In the genomic region with DNA sequence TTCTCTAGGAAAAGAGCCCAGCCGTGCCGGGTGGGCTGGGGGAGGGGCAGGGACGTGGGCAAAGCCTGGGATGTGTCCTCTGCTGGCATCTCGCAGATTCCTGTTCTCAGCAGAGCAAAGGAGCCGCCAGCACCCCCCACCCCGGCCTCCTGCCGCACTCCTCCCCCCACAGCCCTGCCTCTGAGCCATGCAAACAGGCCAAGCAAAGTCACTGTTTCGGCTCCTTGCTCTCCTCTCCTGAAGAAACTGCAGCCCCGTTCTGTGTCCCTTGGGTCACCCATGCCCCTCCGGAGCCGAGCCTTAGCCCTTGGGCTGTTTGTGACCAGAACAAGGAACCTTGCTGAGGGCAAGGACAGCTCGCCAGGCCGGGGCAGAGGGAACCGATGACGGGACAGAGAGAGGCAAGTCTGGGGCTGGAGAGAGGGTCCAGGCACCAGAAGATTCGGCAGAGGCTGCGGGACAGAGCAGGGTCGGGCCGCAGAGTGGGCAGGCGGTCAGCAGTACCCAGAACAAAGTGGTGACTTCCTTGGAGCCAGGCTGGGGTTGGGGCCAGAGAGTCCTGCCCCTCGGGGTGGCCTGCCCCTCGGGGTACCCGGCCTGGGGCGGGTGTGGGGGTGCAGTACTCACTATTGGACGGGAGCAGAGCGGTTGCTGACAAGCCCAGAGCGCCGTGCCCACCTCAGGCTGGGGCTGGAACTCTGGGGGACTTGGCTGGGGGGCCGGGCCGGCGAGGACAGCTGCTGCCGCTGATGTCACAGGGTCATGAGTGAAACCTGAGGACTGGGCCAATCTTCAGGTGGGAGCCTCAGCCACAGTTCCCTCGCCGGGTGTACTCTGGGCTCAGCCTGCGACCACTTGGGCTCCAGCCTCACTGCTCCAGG, we compare ENCODE assay signal across 16 cellular contexts. TPM values are rescaled to one million over a fixed set of nuclear protein-coding genes. Genes with fewer than 3 reads are reported as not detected.
A peak's percentile ranks its signal among the peaks of the same experiment; 100 is the strongest.
DNase-seq lines count a peak whose midpoint lies in the region; ATAC-seq and TF ChIP-seq lines count a peak whose summit lies in the region.
"Had no signal": no experiment of that assay in that cellular context is flagged by ENCODE, and none has a peak within 500 bp of the region (broad histone marks: within the 10 kb centered on the region; RNA-seq: fewer than 3 reads in every experiment).

No MANE protein-coding gene starts in this region.

- H3K27me3 Mint-ChIP-seq in activated naive CD4-positive, alpha-beta T cell treated with anti-CD3 and anti-CD28 coated beads, Interleukin-2, amount 50 U/mL, for 24 hours, result no peaks in the 10 kb centered on the region

- no peak overlapping the region for H3K4me2 ChIP-seq in fibroblast of lung (ENCODE audit: extremely low read depth, insufficient read depth, low read length)

- H3K36me3 Mint-ChIP-seq in activated naive CD4-positive, alpha-beta T cell treated with anti-CD3 and anti-CD28 coated beads, Interleukin-2, amount 50 U/mL, for 24 hours, result no peaks in the 10 kb centered on the region

- ATAC-seq in upper lobe of right lung (no peak), HG03442 (IDR thresholded peaks at IDR 0.05; ENCODE audit: unreplicated experiment) (no peak)
- ATAC-seq: left colon had no signal

- DNase-seq in activated naive CD4-positive, alpha-beta T cell treated with anti-CD3 and anti-CD28 coated beads, Interleukin-2, amount 50 U/mL, for 16 hours, result no peak
- DNase-seq in fibroblast of lung (ENCODE audit: low read depth in 2 of 2) (no peak), myocyte (ENCODE audit: low read depth) (peak; percentile 71), upper lobe of right lung (peak; percentile 52), MG63 (no peak), RWPE1 (ENCODE audit: low spot score) (no peak)
- DNase-seq: ACHN; activated CD4-positive, alpha-beta memory T cell treated with anti-CD3 and anti-CD28 coated beads, Interleukin-2, amount 10 ng/mL, durations not matched to agents 7 days and 5 days; brain microvascular endothelial cell; Calu3; left colon; NCI-H1436; NCI-H526; stimulated activated CD4-positive, alpha-beta T cell treated with anti-CD3 and anti-CD28 coated beads, Interleukin-15, amount 100 ng/mL, for 24 hours had no signal

- H4K20me1 ChIP-seq in fibroblast of lung (ENCODE audit: control insufficient read depth, extremely low read depth, insufficient read depth, low read length), result no peaks in the 10 kb centered on the region

- H3K36me3 ChIP-seq in fibroblast of lung (ENCODE audit: control insufficient read depth, insufficient read depth, low read length) (no peaks in the 10 kb centered on the region), upper lobe of right lung (no peaks in the 10 kb centered on the region), MG63 (no peaks in the 10 kb centered on the region)
- H3K36me3 ChIP-seq: brain microvascular endothelial cell had no signal

- H3K4me3 ChIP-seq in fibroblast of lung (replicated peaks in 1 of 4; ENCODE audit: control extremely low read depth in 1 of 4, insufficient read depth in 1 of 4, low read depth in 3 of 4, low read length in 4 of 4) (no peak overlapping the region), upper lobe of right lung (no peak overlapping the region), MG63 (no peak overlapping the region)

- peak overlapping the region; percentile 30 for H3K27ac Mint-ChIP-seq in activated naive CD4-positive, alpha-beta T cell treated with anti-CD3 and anti-CD28 coated beads, Interleukin-2, amount 50 U/mL, for 24 hours
- H3K27ac Mint-ChIP-seq: activated CD4-positive, alpha-beta memory T cell treated with anti-CD3 and anti-CD28 coated beads, Interleukin-2, amount 10 ng/mL, durations not matched to agents 7 days and 5 days had no signal

- H2AFZ ChIP-seq in fibroblast of lung (ENCODE audit: low read length), result peak overlapping the region; percentile 39

- no peak overlapping the region for H3K4me3 Mint-ChIP-seq in activated naive CD4-positive, alpha-beta T cell treated with anti-CD3 and anti-CD28 coated beads, Interleukin-2, amount 50 U/mL, for 24 hours
- H3K4me3 Mint-ChIP-seq: activated CD4-positive, alpha-beta memory T cell treated with anti-CD3 and anti-CD28 coated beads, Interleukin-2, amount 10 ng/mL, durations not matched to agents 7 days and 5 days had no signal

- H3K27me3 ChIP-seq in fibroblast of lung (ENCODE audit: control insufficient read depth, insufficient read depth, low read length) (peaks cover 17% of the 10 kb centered on the region), upper lobe of right lung (no peaks in the 10 kb centered on the region), MG63 (peaks cover 19% of the 10 kb centered on the region)

- no peaks in the 10 kb centered on the region for H3K79me2 ChIP-seq in fibroblast of lung (ENCODE audit: control insufficient read depth, insufficient read depth, low read length)

- CTCF ChIA-PET in RWPE1 (lab: Yijun Ruan, JAX), result interaction anchor here (0.6 to 2.0 kb wide), 2 partner anchors 70 to 85 kb away, joined by 7 to 15 read pairs; partner anchors contain the start of gene GH1

- intact Hi-C loops in upper lobe of right lung (cut with DNase I), result no loop called here

- no peaks in the 10 kb centered on the region for H3K9me3 ChIP-seq in fibroblast of lung (ENCODE audit: control insufficient read depth, insufficient read depth, low read depth, low read length)
- H3K9me3 ChIP-seq in upper lobe of right lung, result no peaks in the 10 kb centered on the region
- no peaks in the 10 kb centered on the region for H3K9me3 ChIP-seq in MG63

- no peaks in the 10 kb centered on the region for H3K9me3 Mint-ChIP-seq in activated naive CD4-positive, alpha-beta T cell treated with anti-CD3 and anti-CD28 coated beads, Interleukin-2, amount 50 U/mL, for 24 hours
- H3K9me3 Mint-ChIP-seq: activated CD4-positive, alpha-beta memory T cell treated with anti-CD3 and anti-CD28 coated beads, Interleukin-2, amount 10 ng/mL, durations not matched to agents 7 days and 5 days had no signal

- POLR2A ChIA-PET in RWPE1 (lab: Yijun Ruan, JAX; ENCODE audit: low non-redundant PET), result no interaction called here

- H3K4me1 ChIP-seq in fibroblast of lung (ENCODE audit: control insufficient read depth, extremely low read depth, insufficient read depth, low read length) (peaks cover 3% of the 10 kb centered on the region), upper lobe of right lung (peaks cover 39% of the 10 kb centered on the region)

- H3K27ac ChIP-seq in fibroblast of lung (ENCODE audit: insufficient read depth, low read length), result no peak overlapping the region
- H3K27ac ChIP-seq in upper lobe of right lung, result no peak overlapping the region
- H3K27ac ChIP-seq in RWPE1, result no peak overlapping the region
- H3K27ac ChIP-seq: brain microvascular endothelial cell had no signal

- TF ChIP-seq CTCF in fibroblast of lung (conservative IDR thresholded peaks at IDR 0.05 in 1 of 2, IDR thresholded peaks at IDR 0.05 in 1 of 2; ENCODE audit: low read depth in 1 of 2, low read length in 2 of 2) (no peak), upper lobe of right lung (IDR thresholded peaks at IDR 0.05) (no peak), RWPE1 (conservative IDR thresholded peaks at IDR 0.05; ENCODE audit: low read depth) (no peak)

- H3K4me1 Mint-ChIP-seq in activated naive CD4-positive, alpha-beta T cell treated with anti-CD3 and anti-CD28 coated beads, Interleukin-2, amount 50 U/mL, for 24 hours, result peaks cover 45% of the 10 kb centered on the region

- H3K9ac ChIP-seq in fibroblast of lung (ENCODE audit: insufficient read depth, low read length), result no peak overlapping the region

RNA-seq across cellular contexts. Expression of gene PRR29, which starts 9.2 kb away (rescaled TPM):
- total RNA-seq in fibroblast of lung (0.17 and 0.26 TPM in 2 replicates), myocyte (0.08 and 0.26 TPM in 2 replicates), upper lobe of right lung (0.43 TPM)
- 0.02 and 0.19 TPM in 2 replicates for polyA plus RNA-seq in fibroblast of lung
- polyA plus RNA-seq in fibroblast of lung (2012), result 0.12 and 0.22 TPM in 2 replicates
- polyA minus RNA-seq in fibroblast of lung (ENCODE audit: low replicate concordance), result not detected in 2 replicates
- 0.06 TPM for polyA plus RNA-seq in myocyte (2012)
- total RNA-seq in MG63 (2014; rRNA removed; shearing (Covaris generic); ENCODE audit: low replicate concordance), result not detected in 2 replicates

RNA-seq across cellular contexts. Expression of gene SCN4A, which starts 16.3 kb away (rescaled TPM):
- under 0.01 and 0.83 TPM in 2 replicates for total RNA-seq in fibroblast of lung
- not detected in 2 replicates for polyA plus RNA-seq in fibroblast of lung
- not detected in 2 replicates for polyA plus RNA-seq in fibroblast of lung (2012)
- polyA minus RNA-seq in fibroblast of lung (ENCODE audit: low replicate concordance), result not detected in 2 replicates
- total RNA-seq in myocyte, result 99.4 and 105 TPM in 2 replicates
- 8.0 TPM for polyA plus RNA-seq in myocyte (2012)
- total RNA-seq in upper lobe of right lung, result not detected
- total RNA-seq in MG63 (2014; rRNA removed; shearing (Covaris generic); ENCODE audit: low replicate concordance), result not detected in 2 replicates
- total RNA-seq: Calu3 had no signal

RNA-seq across cellular contexts. Expression of gene ICAM2, which starts 31.5 kb away (rescaled TPM):
- total RNA-seq in fibroblast of lung (2.6 and 3.5 TPM in 2 replicates), myocyte (1.2 and 2.0 TPM in 2 replicates), upper lobe of right lung (70.5 TPM)
- 0.45 and 1.1 TPM in 2 replicates for polyA plus RNA-seq in fibroblast of lung
- 0.56 and 0.96 TPM in 2 replicates for polyA plus RNA-seq in fibroblast of lung (2012)
- polyA minus RNA-seq in fibroblast of lung (ENCODE audit: low replicate concordance), result 0.56 and 4.3 TPM in 2 replicates
- polyA plus RNA-seq in myocyte (2012), result 0.52 TPM
- total RNA-seq in MG63 (2014; rRNA removed; shearing (Covaris generic); ENCODE audit: low replicate concordance), result not detected in 2 replicates

RNA-seq across cellular contexts. Expression of gene CD79B, which starts 56.9 kb away (rescaled TPM):
- total RNA-seq in fibroblast of lung (0.17 and 0.26 TPM in 2 replicates), myocyte (0.99 and 4.8 TPM in 2 replicates), upper lobe of right lung (4.7 TPM)
- polyA plus RNA-seq in fibroblast of lung, result 0.72 TPM in 1 of 2 replicates, not detected in the other
- 0.36 TPM in 1 of 2 replicates, not detected in the other for polyA plus RNA-seq in fibroblast of lung (2012)
- not detected in 2 replicates for polyA minus RNA-seq in fibroblast of lung (ENCODE audit: low replicate concordance)
- not detected for polyA plus RNA-seq in myocyte (2012)
- total RNA-seq in MG63 (2014; rRNA removed; shearing (Covaris generic); ENCODE audit: low replicate concordance), result not detected in 2 replicates
- total RNA-seq: Calu3 had no signal

Comparison
In these comparisons a context has a peak if more than half of its experiments do, and no peak if none do; other contexts are left out.
1. DNase-seq: peak in myocyte (single experiment) and upper lobe of right lung (single experiment); none in activated naive CD4-positive, alpha-beta T cell treated with anti-CD3 and anti-CD28 coated beads, Interleukin-2, amount 50 U/mL, for 16 hours (single experiment), fibroblast of lung (0 of 2), MG63 (single experiment) and RWPE1 (single experiment).
2. RNA of gene SCN4A, which starts 16.3 kb away (total RNA-seq): 99.4 to 105 TPM in myocyte; under 0.01 to 0.83 TPM in fibroblast of lung, not detected in upper lobe of right lung (single experiment) and not detected in MG63; every median in the first group is over 10 times any median in the second.
3. RNA of gene ICAM2, which starts 31.5 kb away (total RNA-seq): 70.5 TPM in upper lobe of right lung (single experiment); 2.6 to 3.5 TPM in fibroblast of lung, 1.2 to 2.0 TPM in myocyte and not detected in MG63; every median in the first group is over 10 times any median in the second.